In genomic region chr4:102754044-102754443, GRCh38 we compare ENCODE assay signal across 24 cellular contexts. TPM values are rescaled to one million over a fixed set of nuclear protein-coding genes. Genes with fewer than 3 reads are reported as not detected.
DNase-seq lines count a peak whose midpoint lies in the region; ATAC-seq, FAIRE-seq and TF ChIP-seq lines count a peak whose summit lies in the region.
"Had no signal": no experiment of that assay in that cellular context is flagged by ENCODE, and none has a peak within 500 bp of the region (broad histone marks: within the 10 kb centered on the region; RNA-seq: fewer than 3 reads in every experiment).

No MANE protein-coding gene starts in this region.

- peak; percentile 80 for ATAC-seq in PC-3
- ATAC-seq in SK-N-SH treated with all-trans-retinoic acid at 6 μM for 48 hours = no peak
- ATAC-seq in GM19463 (IDR thresholded peaks at IDR 0.05; ENCODE audit: unreplicated experiment) = no peak
- ATAC-seq: HCT116 had no signal

- intact Hi-C loops in PC-3 (cut with micrococcal nuclease) (no loop called here), esophagus squamous epithelium (cut with DNase I) (no loop called here)

- peak overlapping the region; percentile 35; the same call in 1 of the 2 replicates for H3K4me2 ChIP-seq in PC-3 (ENCODE audit: low read length)
- H3K4me2 ChIP-seq: PC-9 had no signal

- no peak overlapping the region for H3K9ac ChIP-seq in PC-3 (ENCODE audit: low read length)

- no peak for TF ChIP-seq POLR2A in esophagus squamous epithelium (IDR thresholded peaks at IDR 0.05)

- BruUV-seq in PC-3 (replicated peaks; lab: Mats Ljungman, UMichigan) = no TSS peak

- no peak overlapping the region for H3K4me3 ChIP-seq in PC-3 (ENCODE audit: low read length)
- no peak overlapping the region for H3K4me3 ChIP-seq in foreskin fibroblast (ENCODE audit: low read depth in 1 of 2, low read length in 2 of 2)
- no peak overlapping the region for H3K4me3 ChIP-seq in esophagus squamous epithelium
- H3K4me3 ChIP-seq: PC-9 had no signal

- FAIRE-seq in G401.6 (lab: Jason Lieb, UNC) = peak; percentile 65
- FAIRE-seq: GM12891, H1 had no signal

- H3F3A ChIP-seq in PC-3 (ENCODE audit: low read length, unreplicated experiment) = no peaks in the 10 kb centered on the region

- H3K9me2 ChIP-seq in PC-3 (replicated peaks; ENCODE audit: low read length) = no peaks in the 10 kb centered on the region

- H4K20me1 ChIP-seq in PC-3 (ENCODE audit: low read length) = no peaks in the 10 kb centered on the region

- H2AFZ ChIP-seq in PC-3 (ENCODE audit: low read length) = no peak overlapping the region
- H2AFZ ChIP-seq: PC-9 had no signal

- TF ChIP-seq CTCF in PC-3 (conservative IDR thresholded peaks at IDR 0.05; ENCODE audit: low read depth, low read length) (no peak), foreskin fibroblast (IDR thresholded peaks at IDR 0.05; ENCODE audit: low read depth, low read length) (no peak), esophagus squamous epithelium (IDR thresholded peaks at IDR 0.05) (no peak)

- H3K27me3 ChIP-seq in PC-3 (ENCODE audit: low read length) (no peaks in the 10 kb centered on the region), esophagus squamous epithelium (no peaks in the 10 kb centered on the region)

- 86 to 87% methylated on average over 2 of the region's 2 CpGs for WGBS in esophagus squamous epithelium, 2 donors

- POLR2A ChIA-PET in PC-3 (lab: Charles Lee; ENCODE audit: unreplicated experiment) = no interaction called here

- CTCF ChIA-PET in PC-3 (lab: Charles Lee) = interaction anchor here (0.6 kb wide), 1 partner anchor 84 kb away, joined by 3 read pairs; no protein-coding TSS in a partner anchor

- no peaks in the 10 kb centered on the region for H3K36me3 ChIP-seq in PC-3 (ENCODE audit: low read depth, low read length)
- H3K36me3 ChIP-seq in esophagus squamous epithelium = no peaks in the 10 kb centered on the region

- H3K4me1 ChIP-seq in PC-3 (ENCODE audit: insufficient read depth, low read length) (peaks cover 24% of the 10 kb centered on the region), esophagus squamous epithelium (no peaks in the 10 kb centered on the region)

- peaks cover 38% of the 10 kb centered on the region for H3K79me2 ChIP-seq in PC-3 (ENCODE audit: low read length)

- no peaks in the 10 kb centered on the region for H3K9me3 ChIP-seq in PC-3 (ENCODE audit: low read length)
- no peaks in the 10 kb centered on the region for H3K9me3 ChIP-seq in esophagus squamous epithelium

- H3K27ac ChIP-seq in PC-3 (ENCODE audit: low read length) = peak overlapping the region; percentile 47
- H3K27ac ChIP-seq in esophagus squamous epithelium = no peak overlapping the region
- H3K27ac ChIP-seq: HL-60, PC-9 had no signal

- DNase-seq in PC-3 (peak; percentile 47), foreskin fibroblast (peak; percentile 3 to 9), AG08395 (ENCODE audit: low spot score) (no peak), esophagus squamous epithelium (lab: John Stamatoyannopoulos, UW) (no peak)
- DNase-seq: CD4-positive, CD25-positive, alpha-beta regulatory T cell; GF-D8; Karpas-422; MV-4-11; NCI-H1105; NCI-H1436 treated with DMSO at 0.1 percent for 48 hours; NCI-H187 treated with DMSO at 0.1 percent for 48 hours; NCI-H524 treated with DMSO at 0.1 percent for 48 hours; NCI-H82; NK-92 treated with Interleukin-12 subunit alpha and Interleukin-12 subunit beta, amount 100 ng/mL, for 24 hours; PC-9; RPMI8226; SHP77 treated with DMSO at 0.1 percent for 48 hours had no signal

TF ChIP-seq in SK-N-SH treated with all-trans-retinoic acid at 6 μM for 48 hours, 23 proteins besides CTCF, POLR2A, EP300 and RAD21:
- TF ChIP-seq ZNF70 (CRISPR knock-in tag; IDR thresholded peaks at IDR 0.05) (no peak), PATZ1 (CRISPR knock-in tag; IDR thresholded peaks at IDR 0.05; ENCODE audit: borderline replicate concordance) (no peak), ZC3H10 (CRISPR knock-in tag; IDR thresholded peaks at IDR 0.05) (no peak), ARNTL (CRISPR knock-in tag; IDR thresholded peaks at IDR 0.05; ENCODE audit: borderline replicate concordance, low read depth) (no peak), ESRRG (CRISPR knock-in tag; IDR thresholded peaks at IDR 0.05) (no peak), SNAI2 (CRISPR knock-in tag; IDR thresholded peaks at IDR 0.05) (no peak)

RNA-seq across cellular contexts. Expression of gene MANBA, which starts 6.7 kb away (rescaled TPM):
- 20.9 and 26.7 TPM in 2 replicates for total RNA-seq in PC-3 (2014; rRNA removed)
- 10 to 100 TPM; 10.4 to 21.7 (median 15.1) TPM for total RNA-seq in esophagus squamous epithelium

Comparison
In these comparisons a context has a peak if more than half of its experiments do, and no peak if none do; other contexts are left out.
1. DNase-seq: peak in PC-3 (single experiment) and foreskin fibroblast (2 of 2); none in AG08395 (single experiment) and esophagus squamous epithelium (single experiment).